Comparison of ENCODE assay signal across 9 cellular contexts in the genomic region with DNA sequence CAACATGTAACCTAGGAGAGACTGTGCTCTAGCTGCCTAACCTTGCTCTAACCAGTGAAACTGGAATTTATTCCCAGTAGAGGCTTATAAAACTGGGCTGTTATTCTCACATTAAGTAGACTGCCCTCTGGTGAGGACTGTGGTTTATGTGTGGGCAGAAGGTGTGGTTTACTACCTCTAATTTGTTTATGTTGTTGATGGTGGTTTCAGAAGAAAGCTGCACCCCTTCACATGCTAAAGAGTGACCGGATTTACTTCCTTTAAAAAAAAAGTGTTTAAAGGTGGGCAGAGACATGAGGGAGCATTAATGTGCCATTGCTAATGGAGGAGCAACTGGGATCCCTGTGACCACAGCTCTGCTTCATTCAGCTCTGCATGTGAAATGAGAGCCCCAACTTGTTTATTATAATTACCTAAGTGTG.
DNase-seq lines count a peak whose midpoint lies in the region; ATAC-seq and TF ChIP-seq lines count a peak whose summit lies in the region.
"Had no signal": no experiment of that assay in that cellular context is flagged by ENCODE, and none has a peak within 500 bp of the region (broad histone marks: within the 10 kb centered on the region; RNA-seq: fewer than 3 reads in every experiment).

No MANE protein-coding gene starts in this region.

- H3K27me3 Mint-ChIP-seq in T-helper 2 cell treated with Interferon-gamma antibody and Interleukin-4, amounts not matched to agents 5 μg/mL and 100 μg/mL, for 36 hours (ENCODE audit: low read depth), result peaks cover 9% of the 10 kb centered on the region

- H3K4me1 ChIP-seq in foreskin keratinocyte, result no peaks in the 10 kb centered on the region

- H3K4me3 Mint-ChIP-seq in T-helper 2 cell treated with Interferon-gamma antibody and Interleukin-4, amounts not matched to agents 5 μg/mL and 100 μg/mL, for 36 hours, result no peak overlapping the region
- H3K4me3 Mint-ChIP-seq: neural crest cell had no signal

- no peak overlapping the region for H3K27ac ChIP-seq in foreskin keratinocyte

- no peaks in the 10 kb centered on the region for H3K36me3 Mint-ChIP-seq in T-helper 2 cell treated with Interferon-gamma antibody and Interleukin-4, amounts not matched to agents 5 μg/mL and 100 μg/mL, for 36 hours (ENCODE audit: low read depth)

- peak; percentile 97 for ATAC-seq in GM18498 (IDR thresholded peaks at IDR 0.05; ENCODE audit: unreplicated experiment)
- peak; percentile 36 for ATAC-seq in foreskin keratinocyte

- TF ChIP-seq CTCF in foreskin keratinocyte (conservative IDR thresholded peaks at IDR 0.05), result peak; percentile 47

- no peaks in the 10 kb centered on the region for H3K9me3 Mint-ChIP-seq in T-helper 2 cell treated with Interferon-gamma antibody and Interleukin-4, amounts not matched to agents 5 μg/mL and 100 μg/mL, for 36 hours
- H3K9me3 Mint-ChIP-seq: neural crest cell had no signal

- H3K27ac Mint-ChIP-seq in T-helper 2 cell treated with Interferon-gamma antibody and Interleukin-4, amounts not matched to agents 5 μg/mL and 100 μg/mL, for 36 hours, result no peak overlapping the region

- DNase-seq in H4 (ENCODE audit: low spot score) (peak; percentile 99), NCI-H1105 treated with DMSO at 0.1 percent for 48 hours (lab: John Stamatoyannopoulos, UW) (peak; percentile 40), foreskin keratinocyte (peak in 1 of 2 donors; percentile 26), hippocampal formation (lab: John Stamatoyannopoulos, UW) (no peak), hepatic stellate cell (ENCODE audit: low spot score) (no peak)
- no peak for DNase-seq in stimulated activated naive CD4-positive, alpha-beta T cell (lab: John Stamatoyannopoulos, UW)
- no peak for DNase-seq in T-helper 2 cell treated with Interferon-gamma antibody and Interleukin-4, amounts not matched to agents 5 μg/mL and 100 μg/mL, for 36 hours (ENCODE audit: low spot score)

- H3K4me1 Mint-ChIP-seq in T-helper 2 cell treated with Interferon-gamma antibody and Interleukin-4, amounts not matched to agents 5 μg/mL and 100 μg/mL, for 36 hours (ENCODE audit: low read depth), result no peaks in the 10 kb centered on the region

- H3K27me3 ChIP-seq in foreskin keratinocyte, result peaks cover 6% of the 10 kb centered on the region

Comparison
In these comparisons a context has a peak if more than half of its experiments do, and no peak if none do; other contexts are left out.
1. DNase-seq: peak in H4 (single experiment) and NCI-H1105 treated with DMSO at 0.1 percent for 48 hours (single experiment); none in stimulated activated naive CD4-positive, alpha-beta T cell (0 of 6), T-helper 2 cell treated with Interferon-gamma antibody and Interleukin-4, amounts not matched to agents 5 μg/mL and 100 μg/mL, for 36 hours (single experiment), hippocampal formation (0 of 2) and hepatic stellate cell (single experiment).